8 cellular contexts compared by ENCODE assay signal in the genomic region with DNA sequence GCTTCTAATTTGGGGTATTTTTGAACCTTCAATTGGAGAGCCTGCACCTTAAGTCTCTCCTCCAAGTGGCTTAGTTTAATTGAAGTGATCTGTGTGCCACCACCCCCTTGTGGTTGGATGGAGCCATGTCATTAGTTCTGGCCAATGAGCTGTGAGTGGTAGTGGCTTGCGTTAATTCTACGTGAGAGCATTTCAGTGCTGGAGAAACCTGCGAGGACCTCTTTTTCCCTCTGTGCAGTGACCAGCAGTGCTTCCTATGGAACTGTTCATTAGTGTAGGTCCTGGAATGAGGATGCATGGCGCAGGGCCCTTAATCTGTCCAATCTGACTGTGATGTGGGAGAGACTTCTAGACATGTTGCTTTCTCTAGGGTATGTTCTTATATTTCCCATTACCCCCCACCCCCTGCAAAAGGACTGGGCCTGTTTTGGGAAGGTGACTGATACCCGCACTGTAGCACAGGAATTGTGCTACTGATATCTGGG. TPM values are rescaled to one million over a fixed set of nuclear protein-coding genes. Genes with fewer than 3 reads are reported as not detected.
DNase-seq lines count a peak whose midpoint lies in the region; ATAC-seq and TF ChIP-seq lines count a peak whose summit lies in the region.

No MANE protein-coding gene starts in this region.

- H3K4me2 ChIP-seq in neural progenitor cell = peak overlapping the region; percentile 92

- no peak for TF ChIP-seq POLR2A in thyroid gland (IDR thresholded peaks at IDR 0.05)

- intact Hi-C loops in CD8-positive, alpha-beta T cell (cut with DNase I, micrococcal nuclease) = loop anchor here (1.0 to 10.0 kb wide), 3 partner anchors 17 to 595 kb away; partner anchors contain the start of genes METTL2B (in 1 of the 2) and TNPO3 (in 1 of the 2)
- intact Hi-C loops in thyroid gland (cut with DNase I) = loop anchor here (2.0 kb wide), 1 partner anchor 33 kb away; no protein-coding TSS in a partner anchor

- H3K27ac ChIP-seq in CD8-positive, alpha-beta T cell (ENCODE audit: low read depth, low read length) = no peak overlapping the region
- H3K27ac ChIP-seq in neural progenitor cell (no peak overlapping the region), thyroid gland (no peak overlapping the region)

- peaks cover 39% of the 10 kb centered on the region for H3F3A ChIP-seq in neural progenitor cell (ENCODE audit: low read depth)

- H2AFZ ChIP-seq in neural progenitor cell (replicated peaks) = no peak overlapping the region

- CTCF ChIA-PET in CD8-positive, alpha-beta T cell (lab: Charles Lee) = interaction anchor here (0.8 to 4.5 kb wide), 19 partner anchors 11 to 207 kb away, joined by 3 to 325 read pairs (median 7); no protein-coding TSS in a partner anchor

- H3K4me1 ChIP-seq in CD8-positive, alpha-beta T cell (ENCODE audit: insufficient read depth, low read length) = peaks cover 19% of the 10 kb centered on the region
- no peaks in the 10 kb centered on the region for H3K4me1 ChIP-seq in NT2/D1 (ENCODE audit: insufficient read depth, insufficient read length)
- H3K4me1 ChIP-seq in neural progenitor cell = peaks cover 15% of the 10 kb centered on the region
- peaks cover 21 to 26% of the 10 kb centered on the region in 2 donors for H3K4me1 ChIP-seq in thyroid gland

- H3K9me3 ChIP-seq in CD8-positive, alpha-beta T cell (ENCODE audit: low read length) = no peaks in the 10 kb centered on the region
- H3K9me3 ChIP-seq in NT2/D1 (ENCODE audit: insufficient read depth, low read length) = peaks cover 14% of the 10 kb centered on the region; the same call in 1 of the 2 replicates
- no peaks in the 10 kb centered on the region for H3K9me3 ChIP-seq in neural progenitor cell (ENCODE audit: low read depth)
- H3K9me3 ChIP-seq in thyroid gland = no peaks in the 10 kb centered on the region

- H3K36me3 Mint-ChIP-seq in CD8-positive, alpha-beta T cell = peaks cover 7% of the 10 kb centered on the region
- H3K36me3 Mint-ChIP-seq in neural progenitor cell = peaks cover 26% of the 10 kb centered on the region

- no peak overlapping the region for H3K4me3 ChIP-seq in CD8-positive, alpha-beta T cell (ENCODE audit: low read depth, low read length)
- no peak overlapping the region for H3K4me3 ChIP-seq in NT2/D1 (ENCODE audit: insufficient read length, low read depth)
- H3K4me3 ChIP-seq in neural progenitor cell = peak overlapping the region; percentile 80
- no peak overlapping the region for H3K4me3 ChIP-seq in thyroid gland (replicated peaks in 1 of 3)

- ATAC-seq in CD8-positive, alpha-beta T cell = peak; percentile 58
- ATAC-seq in HG03439 (IDR thresholded peaks at IDR 0.05; ENCODE audit: unreplicated experiment) = peak; percentile 33

- H3K4me1 Mint-ChIP-seq in CD8-positive, alpha-beta T cell (ENCODE audit: low read depth) = peaks cover 26% of the 10 kb centered on the region
- H3K4me1 Mint-ChIP-seq in neural progenitor cell = peaks cover 45% of the 10 kb centered on the region

- DNase-seq in CD8-positive, alpha-beta T cell = peak; percentile 43 to 76 (median 66)
- peak; percentile 43 for DNase-seq in GM19240 (ENCODE audit: insufficient read length, low spot score)
- peak; percentile 78 for DNase-seq in NT2/D1 (ENCODE audit: low read depth, low spot score)
- peak; percentile 25 for DNase-seq in activated T-cell treated with anti-CD3 and anti-CD28 coated beads for 48 hours (ENCODE audit: low read depth)
- DNase-seq in fibroblast of gingiva (ENCODE audit: low read depth) = peak; percentile 57
- peak; percentile 81 for DNase-seq in neural progenitor cell (ENCODE audit: low spot score)
- peak; percentile 65 to 67 for DNase-seq in thyroid gland

- no peak overlapping the region for H3K4me3 Mint-ChIP-seq in CD8-positive, alpha-beta T cell
- peak overlapping the region; percentile 19 for H3K4me3 Mint-ChIP-seq in neural progenitor cell

- peaks cover 45% of the 10 kb centered on the region for H4K20me1 ChIP-seq in neural progenitor cell (ENCODE audit: low read depth)

- no peaks in the 10 kb centered on the region for H3K36me3 ChIP-seq in CD8-positive, alpha-beta T cell (ENCODE audit: insufficient read depth, low read length)
- H3K36me3 ChIP-seq in NT2/D1 (ENCODE audit: insufficient read depth, insufficient read length, low read length) = peaks cover 28% of the 10 kb centered on the region
- H3K36me3 ChIP-seq in neural progenitor cell = peaks cover 3% of the 10 kb centered on the region
- no peaks in the 10 kb centered on the region for H3K36me3 ChIP-seq in thyroid gland

- POLR2A ChIA-PET in CD8-positive, alpha-beta T cell (lab: Charles Lee) = interaction anchor here (1.1 to 3.1 kb wide), 4 partner anchors 11 to 52 kb away, joined by 3 to 22 read pairs (median 4); no protein-coding TSS in a partner anchor

- H3K79me2 ChIP-seq in neural progenitor cell (ENCODE audit: low read depth) = peaks cover 74% of the 10 kb centered on the region

- WGBS in thyroid gland, 2 donors = 37 to 46% methylated on average over 5 of the region's 5 CpGs

- H3K9ac ChIP-seq in NT2/D1 (ENCODE audit: insufficient read length, low read depth) (no peak overlapping the region), neural progenitor cell (no peak overlapping the region)

- H3K9me3 Mint-ChIP-seq in CD8-positive, alpha-beta T cell = no peaks in the 10 kb centered on the region
- no peaks in the 10 kb centered on the region for H3K9me3 Mint-ChIP-seq in neural progenitor cell

- H3K27me3 ChIP-seq in CD8-positive, alpha-beta T cell (ENCODE audit: insufficient read depth, low read length) = no peaks in the 10 kb centered on the region
- no peaks in the 10 kb centered on the region for H3K27me3 ChIP-seq in NT2/D1 (ENCODE audit: insufficient read depth, insufficient read length)
- no peaks in the 10 kb centered on the region for H3K27me3 ChIP-seq in neural progenitor cell
- H3K27me3 ChIP-seq in thyroid gland = no peaks in the 10 kb centered on the region

- TF ChIP-seq CTCF in CD8-positive, alpha-beta T cell (IDR thresholded peaks at IDR 0.05) = peak; percentile 69
- TF ChIP-seq CTCF in neural progenitor cell (IDR thresholded peaks at IDR 0.05) (peak; percentile 85), thyroid gland (IDR thresholded peaks at IDR 0.05) (peak; percentile 49 to 83 (median 75))

- no peaks in the 10 kb centered on the region for H3K27me3 Mint-ChIP-seq in CD8-positive, alpha-beta T cell (ENCODE audit: low read depth)
- peaks cover 4% of the 10 kb centered on the region for H3K27me3 Mint-ChIP-seq in neural progenitor cell (ENCODE audit: insufficient read depth, low read depth)

- peak overlapping the region; percentile 55 for H3K27ac Mint-ChIP-seq in CD8-positive, alpha-beta T cell
- H3K27ac Mint-ChIP-seq in neural progenitor cell = no peak overlapping the region

RNA-seq across cellular contexts. Expression of gene HILPDA, which starts 3.8 kb away (rescaled TPM):
- 1 to 10 TPM; 1.3 to 2.0 TPM for total RNA-seq in CD8-positive, alpha-beta T cell
- total RNA-seq in neural progenitor cell (ENCODE audit: low replicate concordance) = 53.9 and 70.1 TPM in 2 replicates
- total RNA-seq in thyroid gland = 10 to 100 TPM in 2 of 4 donors, 1 to 10 TPM in 2; 5.4 to 21.2 (median 11.3) TPM

RNA-seq across cellular contexts. Expression of gene METTL2B, which starts 17.1 kb away (rescaled TPM):
- total RNA-seq in CD8-positive, alpha-beta T cell = 10 to 100 TPM; 11.6 to 11.9 TPM
- total RNA-seq in neural progenitor cell (ENCODE audit: low replicate concordance) (43.1 and 50.1 TPM in 2 replicates), thyroid gland (10 to 100 TPM; 29.2 to 39.0 (median 32.0) TPM)

RNA-seq across cellular contexts. Expression of gene IMPDH1, which starts 49.7 kb away (rescaled TPM):
- 10 to 100 TPM; 19.6 to 20.6 TPM for total RNA-seq in CD8-positive, alpha-beta T cell
- total RNA-seq in neural progenitor cell (ENCODE audit: low replicate concordance) (17.0 and 30.8 TPM in 2 replicates), thyroid gland (10 to 100 TPM; 12.3 to 37.9 (median 22.9) TPM)

Comparison
In these comparisons a context has a peak if more than half of its experiments do, and no peak if none do; other contexts are left out.
1. DNase-seq: peak in every context shown above with its lines; median percentile 81 in neural progenitor cell; 78 in NT2/D1; 66 in CD8-positive, alpha-beta T cell; 66 in thyroid gland; 57 in fibroblast of gingiva; 43 in GM19240; 25 in activated T-cell treated with anti-CD3 and anti-CD28 coated beads for 48 hours.